In genomic region chr2:229137623-229138022, GRCh38 we compare ENCODE assay signal across 24 cellular contexts.
DNase-seq lines count a peak whose midpoint lies in the region; ATAC-seq and TF ChIP-seq lines count a peak whose summit lies in the region.
"Had no signal": no experiment of that assay in that cellular context is flagged by ENCODE, and none has a peak within 500 bp of the region (broad histone marks: within the 10 kb centered on the region; RNA-seq: fewer than 3 reads in every experiment).

No MANE protein-coding gene starts in this region.

- H3K9me3 ChIP-seq in mucosa of descending colon, result no peaks in the 10 kb centered on the region
- H3K9me3 ChIP-seq: MG63 had no signal

- peak; percentile 78 for ATAC-seq in mucosa of descending colon
- no peak for ATAC-seq in activated T-cell treated with anti-CD3 and anti-CD28 coated beads, Interleukin-2, amount 50 U/mL, for 72 hours (replicated peaks in 1 of 2)
- ATAC-seq: PC-3, SK-N-SH treated with all-trans-retinoic acid at 6 μM for 48 hours, T-cell had no signal

- no peaks in the 10 kb centered on the region for H3K4me1 Mint-ChIP-seq in CD14-positive monocyte
- no peaks in the 10 kb centered on the region for H3K4me1 Mint-ChIP-seq in activated T-cell treated with anti-CD3 and anti-CD28 coated beads, Interleukin-2, amount 50 U/mL, for 72 hours (ENCODE audit: low read depth)
- H3K4me1 Mint-ChIP-seq: H9, IgD-negative memory B cell, T-cell had no signal

- peaks cover 0 to 2% (median 0%) of the 10 kb centered on the region in 3 donors for H3K27me3 Mint-ChIP-seq in CD14-positive monocyte (ENCODE audit: low read depth in 3 of 3)
- no peaks in the 10 kb centered on the region for H3K27me3 Mint-ChIP-seq in activated T-cell treated with anti-CD3 and anti-CD28 coated beads, Interleukin-2, amount 50 U/mL, for 72 hours (ENCODE audit: low read depth)
- H3K27me3 Mint-ChIP-seq: IgD-negative memory B cell, T-cell had no signal

- peak; percentile 26 for DNase-seq in NCI-H128 (lab: John Stamatoyannopoulos, UW; ENCODE audit: unreplicated experiment)
- peak; percentile 39 for DNase-seq in NCI-H146 treated with DMSO at 0.1 percent for 48 hours (lab: John Stamatoyannopoulos, UW; ENCODE audit: unreplicated experiment)
- peak; percentile 81 for DNase-seq in NCI-H748 (lab: John Stamatoyannopoulos, UW; ENCODE audit: unreplicated experiment)
- DNase-seq in mucosa of descending colon, result no peak
- DNase-seq in CD14-positive monocyte (ENCODE audit: low spot score), result no peak
- no peak for DNase-seq in hepatic stellate cell (ENCODE audit: low spot score)
- DNase-seq in activated T-cell treated with anti-CD3 and anti-CD28 coated beads, Interleukin-2, amount 50 U/mL, for 72 hours, result no peak
- DNase-seq: ACHN, C1 segment of cervical spinal cord, DMS 273 treated with DMSO at 0.1 percent for 48 hours, DND-41, H9, Karpas-422, MG63, NCI-H1048, NCI-H2171, NCI-H446 treated with DMSO at 0.1 percent for 48 hours, NCI-H69, PC-3, RPMI8226, SHP77 treated with DMSO at 0.1 percent for 48 hours, T-cell had no signal

- no peaks in the 10 kb centered on the region for H3K4me1 ChIP-seq in mucosa of descending colon (ENCODE audit: low read depth)

- H3K27ac Mint-ChIP-seq in CD14-positive monocyte, result no peak overlapping the region
- no peak overlapping the region for H3K27ac Mint-ChIP-seq in activated T-cell treated with anti-CD3 and anti-CD28 coated beads, Interleukin-2, amount 50 U/mL, for 72 hours
- H3K27ac Mint-ChIP-seq: H9, IgD-negative memory B cell, T-cell had no signal

- TF ChIP-seq CTCF in mucosa of descending colon (IDR thresholded peaks at IDR 0.05) (no peak), CD14-positive monocyte (IDR thresholded peaks at IDR 0.05) (no peak)

- no peak overlapping the region for H3K4me3 ChIP-seq in mucosa of descending colon
- H3K4me3 ChIP-seq: MG63 had no signal

- no peak overlapping the region for H3K4me3 Mint-ChIP-seq in CD14-positive monocyte
- no peak overlapping the region for H3K4me3 Mint-ChIP-seq in activated T-cell treated with anti-CD3 and anti-CD28 coated beads, Interleukin-2, amount 50 U/mL, for 72 hours
- H3K4me3 Mint-ChIP-seq: H9, IgD-negative memory B cell, T-cell had no signal

- H3K9me3 Mint-ChIP-seq in CD14-positive monocyte, result peaks cover 0 to 4% (median 0%) of the 10 kb centered on the region in 7 donors
- H3K9me3 Mint-ChIP-seq in activated T-cell treated with anti-CD3 and anti-CD28 coated beads, Interleukin-2, amount 50 U/mL, for 72 hours, result peaks cover 0 to 7% of the 10 kb centered on the region in 2 donors

- intact Hi-C loops in mucosa of descending colon (cut with DNase I, micrococcal nuclease), result no loop called here
- intact Hi-C loops in CD14-positive monocyte (cut with micrococcal nuclease), result no loop called here

- H3K36me3 ChIP-seq in mucosa of descending colon (ENCODE audit: low read depth), result no peaks in the 10 kb centered on the region

- H3K36me3 Mint-ChIP-seq in CD14-positive monocyte, result no peaks in the 10 kb centered on the region
- no peaks in the 10 kb centered on the region for H3K36me3 Mint-ChIP-seq in activated T-cell treated with anti-CD3 and anti-CD28 coated beads, Interleukin-2, amount 50 U/mL, for 72 hours (ENCODE audit: insufficient read depth in 2 of 2)
- H3K36me3 Mint-ChIP-seq: IgD-negative memory B cell, T-cell had no signal

Comparison
In these comparisons a context has a peak if more than half of its experiments do, and no peak if none do; other contexts are left out.
1. DNase-seq: peak in NCI-H128 (single experiment), NCI-H146 treated with DMSO at 0.1 percent for 48 hours (single experiment) and NCI-H748 (single experiment); none in mucosa of descending colon (0 of 3), CD14-positive monocyte (single experiment), hepatic stellate cell (single experiment) and activated T-cell treated with anti-CD3 and anti-CD28 coated beads, Interleukin-2, amount 50 U/mL, for 72 hours (0 of 2).